Comparison of ENCODE assay signal across 8 cellular contexts in genomic region chr12:70366581-70367267, GRCh38. TPM values are rescaled to one million over a fixed set of nuclear protein-coding genes. Genes with fewer than 3 reads are reported as not detected.
DNase-seq lines count a peak whose midpoint lies in the region; ATAC-seq, FAIRE-seq and TF ChIP-seq lines count a peak whose summit lies in the region.

No MANE protein-coding gene starts in this region.

- TF ChIP-seq CTCF in GM12864 (IDR thresholded peaks at IDR 0.05; ENCODE audit: low read depth, low read length, missing control alignments) (no peak), K562 (IDR thresholded peaks at IDR 0.05 in 2 of 3, conservative IDR thresholded peaks at IDR 0.05 in 1 of 3; ENCODE audit: insufficient read depth in 2 of 3, low read depth in 1 of 3, low read length in 3 of 3) (no peak)

- FAIRE-seq in K562 (lab: Jason Lieb, UNC), result no peak

- CTCF ChIA-PET in K562 (lab: Yijun Ruan, JAX; ENCODE audit: low intra/inter-chr PET ratio), result no interaction called here

- intact Hi-C loops in K562 (cut with micrococcal nuclease), result loop anchor here (10.0 kb wide), 1 partner anchor 122 kb away; the partner anchor contains the start of gene CNOT2

- 8% methylated on average over 41 of the region's 71 CpGs for WGBS in K562 (ENCODE audit: insufficient coverage, low coverage, missing lambda C conversion rate)

- no peaks in the 10 kb centered on the region for H3K36me3 ChIP-seq in MG63
- H3K36me3 ChIP-seq in K562 (ENCODE audit: control insufficient read depth, insufficient read depth, low read length), result no peaks in the 10 kb centered on the region

- DNase-seq in GM12864 (ENCODE audit: low read depth) (no peak), HCEC 1CT (peak; percentile 29), MG63 (peak; percentile 38), UCSD-AML1 (lab: John Stamatoyannopoulos, UW; ENCODE audit: unreplicated experiment) (peak; percentile 12), K562 (ENCODE audit: extremely low read depth in 1 of 4, low spot score in 3 of 4) (peak; percentile 11 to 33 (median 15)), iPS-NIHi7 (ENCODE audit: extremely low spot score) (peak; percentile 61), ureter (ENCODE audit: low spot score) (no peak)
- DNase-seq in stimulated activated CD4-positive, alpha-beta T cell treated with anti-CD3 and anti-CD28 coated beads, Interleukin-12 subunit alpha, Interleukin-12 subunit beta, amount 100 ng/mL, for 4 hours, result peak; percentile 45

- POLR2A ChIA-PET in K562 (lab: Yijun Ruan, JAX), result interaction anchor here (0.6 to 1.2 kb wide), 4 partner anchors 9 to 232 kb away, joined by 3 to 4 read pairs (median 3); no protein-coding TSS in a partner anchor

- H3K9me1 ChIP-seq in K562 (ENCODE audit: control insufficient read depth, insufficient read depth, low read length), result no peaks in the 10 kb centered on the region

- in situ Hi-C loops in K562 (cut with MboI), result no loop called here

- TF ChIP-seq EP300 in K562 (IDR thresholded peaks at IDR 0.05; ENCODE audit: low read length), result no peak

- BruUV-seq in K562 (replicated peaks; lab: Mats Ljungman, UMichigan), result no TSS peak

- peak overlapping the region; percentile 89 for H2AFZ ChIP-seq in K562 (ENCODE audit: low read depth, low read length)

- H3K9me3 ChIP-seq in MG63 (no peaks in the 10 kb centered on the region), K562 (replicated peaks; ENCODE audit: control insufficient read depth, insufficient read depth, low read depth, low read length) (no peaks in the 10 kb centered on the region)

- H3K4me1 ChIP-seq in K562 (replicated peaks in 1 of 2; ENCODE audit: control insufficient read depth in 2 of 2, insufficient read depth in 2 of 2, low read length in 2 of 2), result peaks cover 7 to 23% of the 10 kb centered on the region in 2 experiments; a peak in 4 of 5 replicates

- H3K9ac ChIP-seq in K562 (ENCODE audit: insufficient read depth in 1 of 2, low read depth in 2 of 2, low read length in 2 of 2), result peak overlapping the region in 1 of 2 experiments; percentile 62; a peak in 2 of 4 replicates

- H3K27me3 ChIP-seq in MG63, result peaks cover 37% of the 10 kb centered on the region
- H3K27me3 ChIP-seq in K562 (ENCODE audit: control insufficient read depth in 2 of 2, insufficient read depth in 2 of 2, low read length in 2 of 2), result peaks cover 8 to 26% of the 10 kb centered on the region in 2 experiments

- H4K20me1 ChIP-seq in K562 (replicated peaks; ENCODE audit: control insufficient read depth, insufficient read depth, low read length), result no peaks in the 10 kb centered on the region

- no peak for TF ChIP-seq POLR2A in K562 (conservative IDR thresholded peaks at IDR 0.05)

- no peaks in the 10 kb centered on the region for H3K79me2 ChIP-seq in K562 (ENCODE audit: control insufficient read depth, insufficient read depth, low read length)

- no peak for TF ChIP-seq RAD21 in K562 (CRISPR knock-in tag; conservative IDR thresholded peaks at IDR 0.05 in 1 of 2, IDR thresholded peaks at IDR 0.05 in 1 of 2)

- H3K4me2 ChIP-seq in K562 (ENCODE audit: insufficient read depth, low read length), result peak overlapping the region; percentile 81

- H3K4me3 ChIP-seq in GM12864 (ENCODE audit: low read depth, low read length) (peak overlapping the region; percentile 69), MG63 (peak overlapping the region; percentile 33), K562 (peak overlapping the region; percentile 48)

- H3K27ac ChIP-seq in K562 (ENCODE audit: extremely low read depth, low read depth, low read length), result no peak overlapping the region

- ATAC-seq in K562, result peak; percentile 61

TF ChIP-seq in K562, 482 proteins besides CTCF, POLR2A, EP300 and RAD21 (continues in another document):
- no peak for TF ChIP-seq MYNN (IDR thresholded peaks at IDR 0.05)
- no peak for TF ChIP-seq MYNN (CRISPR knock-in tag; IDR thresholded peaks at IDR 0.05)
- TF ChIP-seq NR1H2 (CRISPR knock-in tag; IDR thresholded peaks at IDR 0.05), result no peak
- TF ChIP-seq TSHZ1 (CRISPR knock-in tag; IDR thresholded peaks at IDR 0.05), result no peak
- TF ChIP-seq BRD4 (IDR thresholded peaks at IDR 0.05), result no peak
- TF ChIP-seq CTBP1 (IDR thresholded peaks at IDR 0.05; ENCODE audit: borderline replicate concordance), result peak; percentile 29; the same call in 1 of the 2 replicates
- TF ChIP-seq UBTF (IDR thresholded peaks at IDR 0.05; ENCODE audit: borderline replicate concordance in 1 of 2, low read depth in 2 of 2, low read length in 2 of 2), result peak in 1 of 2 experiments; percentile 77; a peak in 1 of 4 replicates

RNA-seq across cellular contexts. Expression of gene KCNMB4, which starts 0.6 kb away (rescaled TPM):
- 0.26 TPM in 1 of 2 replicates, not detected in the other for total RNA-seq in MG63 (2014; rRNA removed; shearing (Covaris generic); ENCODE audit: low replicate concordance)
- 0.05 TPM in 1 of 2 replicates, not detected in the other for total RNA-seq in K562 (2011; cell fraction: chromatin; rRNA removed; ENCODE audit: low replicate concordance)
- not detected in 2 replicates for total RNA-seq in K562 (2011; cell fraction: nucleolus; rRNA removed)
- total RNA-seq in K562 (2011; cell fraction: nucleoplasm; rRNA removed), result not detected in 2 replicates
- total RNA-seq in K562 (2014; rRNA removed) (0.05 TPM in 1 of 2 replicates, not detected in the other), K562 (2014; rRNA removed; fragmentation: Illumina TruSeq; extraction: Trizol) (0.06 TPM in 1 of 2 replicates, not detected in the other), K562 (2015; rRNA removed; fragmentation: Illumina TruSeq; extraction: Trizol) (0.14 and 0.23 TPM in 2 replicates), K562 (2021) (0.07 and 0.11 TPM in 2 replicates), ureter (0.44 TPM)
- polyA plus RNA-seq in K562 (2011; rRNA removed) (0.08 and 0.34 TPM in 2 replicates), K562 (2014; fragmentation: Illumina TruSeq; extraction: Trizol) (0.04 and 0.06 TPM in 2 replicates), K562 (2014; fragmentation: Nextera tagmentation; extraction: Ambion mirVana) (under 1 TPM; 0.01 TPM), K562 (2014; rRNA removed) (0.11 TPM in 1 of 2 replicates, not detected in the other)
- 0.06 and 0.25 TPM in 2 replicates for polyA plus RNA-seq in K562 (2011; cell fraction: cytosol; rRNA removed)
- polyA plus RNA-seq in K562 (2011; cell fraction: nucleus; rRNA removed), result 0.11 TPM in 2 replicates
- polyA plus RNA-seq in K562 (2012), result 0.07 and 0.15 TPM in 2 replicates
- 0.07 and 0.24 TPM in 2 replicates for polyA minus RNA-seq in K562 (2011; rRNA and poly(A)+ RNA removed)
- polyA minus RNA-seq in K562 (2011; cell fraction: cytosol; rRNA and poly(A)+ RNA removed), result not detected in 2 replicates
- 0.11 TPM in 1 of 2 replicates, not detected in the other for polyA minus RNA-seq in K562 (2011; cell fraction: nucleus; rRNA and poly(A)+ RNA removed)

Comparison
In these comparisons a context has a peak if more than half of its experiments do, and no peak if none do; other contexts are left out.
1. DNase-seq: peak in HCEC 1CT (single experiment), MG63 (single experiment), UCSD-AML1 (single experiment), K562 (4 of 4), iPS-NIHi7 (single experiment) and stimulated activated CD4-positive, alpha-beta T cell treated with anti-CD3 and anti-CD28 coated beads, Interleukin-12 subunit alpha, Interleukin-12 subunit beta, amount 100 ng/mL, for 4 hours (single experiment); none in GM12864 (single experiment) and ureter (single experiment).
2. Peak in every context shown above with its lines, with median percentiles within 50 percentile points of each other: H3K4me3 ChIP-seq.